ENCODE assay signal across 1 cellular context in genomic region chr14:24299255-24300191, GRCh38.
TF ChIP-seq lines count a peak whose summit lies in the region.

Gene DHRS1 (minus strand): TSS chr14:24299780. CDS start chr14:24299106, 674 bp downstream.
Gene NOP9 (plus strand): TSS chr14:24299850. CDS start chr14:24299955, 105 bp downstream.

TF ChIP-seq in HepG2, 621 proteins besides CTCF, POLR2A, EP300 and RAD21 (continued from another document and continues in another):
- TF ChIP-seq ZBTB34 (CRISPR knock-in tag; IDR thresholded peaks at IDR 0.05): 0 out of 2 replicates have a peak, but pooled peaks have one; percentile 15
- peak; percentile 85 for TF ChIP-seq YY1 (IDR thresholded peaks at IDR 0.05; ENCODE audit: insufficient read depth, insufficient replicate concordance, low read depth, low read length)
- TF ChIP-seq POGZ (CRISPR knock-in tag; IDR thresholded peaks at IDR 0.05): peak; percentile 99
- TF ChIP-seq ZNF768 (CRISPR knock-in tag; IDR thresholded peaks at IDR 0.05): peak; percentile 69
- no peak for TF ChIP-seq ZNF431 (CRISPR knock-in tag; IDR thresholded peaks at IDR 0.05; ENCODE audit: borderline replicate concordance, low read depth)
- TF ChIP-seq ZNF770 (CRISPR knock-in tag; IDR thresholded peaks at IDR 0.05): peak; percentile 67
- TF ChIP-seq USF2 (IDR thresholded peaks at IDR 0.05; ENCODE audit: low read depth, low read length): peak; percentile 6; the same call in 1 of the 2 replicates
- no peak for TF ChIP-seq USF2 (CRISPR knock-in tag; IDR thresholded peaks at IDR 0.05; ENCODE audit: borderline replicate concordance)
- peak; percentile 97 for TF ChIP-seq FOXC1 (CRISPR knock-in tag; IDR thresholded peaks at IDR 0.05; ENCODE audit: borderline replicate concordance)
- peak; percentile 64; the same call in 1 of the 2 replicates for TF ChIP-seq ZBTB33 (CRISPR knock-in tag; IDR thresholded peaks at IDR 0.05)
- TF ChIP-seq E2F5 (CRISPR knock-in tag; conservative IDR thresholded peaks at IDR 0.05): peak; percentile 76
- TF ChIP-seq ARID2 (CRISPR knock-in tag; IDR thresholded peaks at IDR 0.05; ENCODE audit: borderline replicate concordance): peak; percentile 73
- peak; percentile 100 for TF ChIP-seq KAT8 (CRISPR knock-in tag; IDR thresholded peaks at IDR 0.05)
- TF ChIP-seq ZBTB2 (CRISPR knock-in tag; IDR thresholded peaks at IDR 0.05; ENCODE audit: low read depth): no peak
- TF ChIP-seq GFI1 (CRISPR knock-in tag; IDR thresholded peaks at IDR 0.05; ENCODE audit: borderline replicate concordance): peak; percentile 86; the same call in 1 of the 2 replicates
- TF ChIP-seq PITX1 (CRISPR knock-in tag; IDR thresholded peaks at IDR 0.05): peak; percentile 94
- TF ChIP-seq ZNF513 (CRISPR knock-in tag; conservative IDR thresholded peaks at IDR 0.05): peak; percentile 98
- peak; percentile 89; the same call in 1 of the 2 replicates for TF ChIP-seq ZNF775 (CRISPR knock-in tag; IDR thresholded peaks at IDR 0.05; ENCODE audit: borderline replicate concordance)
- no peak; the same call in 1 of the 2 replicates for TF ChIP-seq AFF4 (CRISPR knock-in tag; IDR thresholded peaks at IDR 0.05)
- peak; percentile 83 for TF ChIP-seq HNF4A (CRISPR knock-in tag; IDR thresholded peaks at IDR 0.05)
- peak; percentile 88 for TF ChIP-seq NR0B2 (CRISPR knock-in tag; IDR thresholded peaks at IDR 0.05)
- peak; percentile 94; the same call in 1 of the 2 replicates for TF ChIP-seq SMARCC2 (IDR thresholded peaks at IDR 0.05)
- no peak for TF ChIP-seq ARNT (IDR thresholded peaks at IDR 0.05)
- TF ChIP-seq ZNF451 (CRISPR knock-in tag; IDR thresholded peaks at IDR 0.05): peak; percentile 98
- TF ChIP-seq NFIC (IDR thresholded peaks at IDR 0.05; ENCODE audit: low read length): no peak
- peak; percentile 95 for TF ChIP-seq AGO1 (IDR thresholded peaks at IDR 0.05; ENCODE audit: low read depth, low read length, poor library complexity, severe bottlenecking)
- TF ChIP-seq MED13 (CRISPR knock-in tag; IDR thresholded peaks at IDR 0.05): peak; percentile 60; the same call in 1 of the 2 replicates
- TF ChIP-seq MTA1 (CRISPR knock-in tag; IDR thresholded peaks at IDR 0.05; ENCODE audit: borderline replicate concordance): peak; percentile 97
- no peak for TF ChIP-seq PLRG1 (conservative IDR thresholded peaks at IDR 0.05)
- no peak for TF ChIP-seq FOXP1 (IDR thresholded peaks at IDR 0.05)
- TF ChIP-seq FOXP1 (CRISPR knock-in tag; IDR thresholded peaks at IDR 0.05): peak; percentile 44; the same call in 1 of the 2 replicates
- peak; percentile 92 for TF ChIP-seq ZBTB26 (CRISPR knock-in tag; IDR thresholded peaks at IDR 0.05; ENCODE audit: borderline replicate concordance)
- peak; percentile 96 for TF ChIP-seq ZBED4 (CRISPR knock-in tag; IDR thresholded peaks at IDR 0.05; ENCODE audit: borderline replicate concordance)
